ENCODE assay signal across 1 cellular context in genomic region chr7:125033506-125033905, GRCh38.
TF ChIP-seq lines count a peak whose summit lies in the region.

No MANE protein-coding gene starts in this region.

TF ChIP-seq in HCT116, 20 proteins besides CTCF, POLR2A, EP300 and RAD21 (continued from another document):
- no peak for TF ChIP-seq REST (IDR thresholded peaks at IDR 0.05; ENCODE audit: low read depth)
- TF ChIP-seq, protein P1, sequence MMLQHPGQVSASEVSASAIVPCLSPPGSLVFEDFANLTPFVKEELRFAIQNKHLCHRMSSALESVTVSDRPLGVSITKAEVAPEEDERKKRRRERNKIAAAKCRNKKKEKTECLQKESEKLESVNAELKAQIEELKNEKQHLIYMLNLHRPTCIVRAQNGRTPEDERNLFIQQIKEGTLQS (IDR thresholded peaks at IDR 0.05): no peak
- no peak for TF ChIP-seq ZNF274 (IDR thresholded peaks at IDR 0.05; ENCODE audit: low read depth, low read length)
- no peak for TF ChIP-seq EGR1 (IDR thresholded peaks at IDR 0.05; ENCODE audit: low read depth)
- TF ChIP-seq MAX (IDR thresholded peaks at IDR 0.05): no peak
- no peak for TF ChIP-seq SIN3A (IDR thresholded peaks at IDR 0.05; ENCODE audit: low read depth)
